Comparison of ENCODE assay signal across 8 cellular contexts in the genomic region with DNA sequence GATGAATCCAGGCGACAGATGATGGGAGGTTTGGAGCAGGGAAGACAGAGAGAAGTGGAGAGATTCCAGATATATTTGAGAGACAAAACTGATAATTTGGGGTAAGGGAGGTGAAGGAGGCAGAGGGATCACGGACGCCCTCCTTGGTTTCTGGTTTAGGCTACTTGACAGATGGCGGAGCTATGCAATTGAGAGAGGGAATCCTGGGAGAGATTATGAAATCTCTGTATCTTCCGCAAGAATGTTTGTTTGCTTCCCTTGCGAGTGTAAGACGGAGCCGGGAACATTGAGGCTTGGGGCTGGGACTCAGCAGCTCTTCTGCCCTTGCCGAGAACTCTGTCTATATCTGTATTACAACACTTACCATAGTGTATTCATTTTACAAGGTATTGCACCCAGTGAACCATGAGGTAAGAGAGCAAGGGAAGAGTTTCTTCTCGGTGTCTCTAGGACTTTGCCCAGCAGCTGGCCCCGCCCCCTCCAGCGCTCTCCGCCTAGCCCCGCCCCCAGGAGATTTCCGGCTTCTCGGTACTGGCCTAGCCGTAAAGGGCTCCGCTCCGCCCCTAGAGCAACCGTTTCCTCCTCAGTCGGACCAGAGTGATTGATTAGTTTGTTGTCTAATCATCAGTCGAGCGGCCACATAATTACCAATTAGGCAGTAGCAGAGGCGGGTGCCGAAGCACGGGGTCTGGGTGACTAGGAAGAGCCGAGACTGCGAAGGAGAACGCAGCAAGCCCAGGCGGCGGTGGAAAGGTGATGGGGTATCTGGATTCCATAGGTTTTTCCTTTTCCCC. TPM values are rescaled to one million over a fixed set of nuclear protein-coding genes. Genes with fewer than 3 reads are reported as not detected.
DNase-seq lines count a peak whose midpoint lies in the region; ATAC-seq and TF ChIP-seq lines count a peak whose summit lies in the region.

A gene with protein sequence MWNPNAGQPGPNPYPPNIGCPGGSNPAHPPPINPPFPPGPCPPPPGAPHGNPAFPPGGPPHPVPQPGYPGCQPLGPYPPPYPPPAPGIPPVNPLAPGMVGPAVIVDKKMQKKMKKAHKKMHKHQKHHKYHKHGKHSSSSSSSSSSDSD (plus strand): TSS at position 695 of the 794 bp plus-strand sequence. CDS start 981 bp downstream, outside the sequence.

- POLR2A ChIA-PET in RWPE1 (lab: Yijun Ruan, JAX; ENCODE audit: low non-redundant PET) = interaction anchor here (0.6 to 1.0 kb wide), 3 partner anchors 17 to 62 kb away, joined by 5 to 9 read pairs (median 6); no protein-coding TSS in a partner anchor
- POLR2A ChIA-PET in naive thymus-derived CD8-positive, alpha-beta T cell (lab: Charles Lee) = interaction anchor here (0.7 to 3.2 kb wide), 19 partner anchors 9 to 435 kb away, joined by 3 to 37 read pairs (median 5); a partner anchor contains a TSS

- peak; percentile 100 for DNase-seq in EH (ENCODE audit: low read depth)
- DNase-seq in GOT3 (lab: John Stamatoyannopoulos, UW) = peak; percentile 93
- peak; percentile 98 for DNase-seq in LNCaP clone FGC (ENCODE audit: low read depth)
- peak; percentile 98 for DNase-seq in RWPE1 (ENCODE audit: low spot score)
- DNase-seq in fibroblast of lung (ENCODE audit: low read depth in 2 of 2) = peak; percentile 99
- peak; percentile 90 to 99 (median 97) for DNase-seq in naive thymus-derived CD8-positive, alpha-beta T cell
- DNase-seq in stimulated activated naive CD4-positive, alpha-beta T cell (lab: John Stamatoyannopoulos, UW) = peak; percentile 92 to 98 (median 97)

- CTCF ChIA-PET in RWPE1 (lab: Yijun Ruan, JAX) = no interaction called here

- peak within 1 kb of the TSS; percentile 74 for H3K9ac ChIP-seq in fibroblast of lung (ENCODE audit: insufficient read depth, low read length)

- H3K4me1 ChIP-seq in fibroblast of lung (ENCODE audit: control insufficient read depth, extremely low read depth, insufficient read depth, low read length) = peaks cover 6% of the 10 kb centered on the region

- H3K36me3 ChIP-seq in fibroblast of lung (ENCODE audit: control insufficient read depth, insufficient read depth, low read length) = no peaks in the 10 kb centered on the region

- peaks cover 17% of the 10 kb centered on the region for H3K79me2 ChIP-seq in fibroblast of lung (ENCODE audit: control insufficient read depth, insufficient read depth, low read length)

- H3K36me3 Mint-ChIP-seq in activated T-helper 17 cell treated with anti-CD3 and anti-CD28 coated beads, Interleukin-2, amount 50 U/mL, for 72 hours (ENCODE audit: low read depth) = peaks cover 49% of the 10 kb centered on the region
- peaks cover 0 to 32% (median 0%) of the 10 kb centered on the region in 3 donors for H3K36me3 Mint-ChIP-seq in naive thymus-derived CD8-positive, alpha-beta T cell

- H3K27ac ChIP-seq in RWPE1 (peak within 1 kb of the TSS; percentile 94), fibroblast of lung (ENCODE audit: insufficient read depth, low read length) (peak within 1 kb of the TSS; percentile 87)

- peak; percentile 99 for ATAC-seq in activated T-helper 17 cell treated with anti-CD3 and anti-CD28 coated beads, Interleukin-2, amount 50 U/mL, for 72 hours (replicated peaks)
- peak; percentile 98 for ATAC-seq in naive thymus-derived CD8-positive, alpha-beta T cell

- peaks cover 15% of the 10 kb centered on the region for H3K4me1 Mint-ChIP-seq in activated T-helper 17 cell treated with anti-CD3 and anti-CD28 coated beads, Interleukin-2, amount 50 U/mL, for 72 hours
- H3K4me1 Mint-ChIP-seq in naive thymus-derived CD8-positive, alpha-beta T cell = peaks cover 17 to 48% (median 44%) of the 10 kb centered on the region in 4 donors

- H3K4me3 ChIP-seq in LNCaP clone FGC (ENCODE audit: low read depth, low read length) = peak within 1 kb of the TSS; percentile 91
- peak within 1 kb of the TSS; percentile 96 to 99 (median 98) for H3K4me3 ChIP-seq in fibroblast of lung (replicated peaks in 1 of 4; ENCODE audit: control extremely low read depth in 1 of 4, insufficient read depth in 1 of 4, low read depth in 3 of 4, low read length in 4 of 4)

- no peaks in the 10 kb centered on the region for H3K27me3 Mint-ChIP-seq in activated T-helper 17 cell treated with anti-CD3 and anti-CD28 coated beads, Interleukin-2, amount 50 U/mL, for 72 hours
- no peaks in the 10 kb centered on the region for H3K27me3 Mint-ChIP-seq in naive thymus-derived CD8-positive, alpha-beta T cell

- H3K9me3 Mint-ChIP-seq in activated T-helper 17 cell treated with anti-CD3 and anti-CD28 coated beads, Interleukin-2, amount 50 U/mL, for 72 hours = no peaks in the 10 kb centered on the region
- H3K9me3 Mint-ChIP-seq in naive thymus-derived CD8-positive, alpha-beta T cell = no peaks in the 10 kb centered on the region

- TF ChIP-seq CTCF in LNCaP clone FGC (IDR thresholded peaks at IDR 0.05; ENCODE audit: control insufficient read depth, extremely low read depth, insufficient read depth) (no peak), RWPE1 (conservative IDR thresholded peaks at IDR 0.05; ENCODE audit: low read depth) (no peak), fibroblast of lung (conservative IDR thresholded peaks at IDR 0.05 in 1 of 2, IDR thresholded peaks at IDR 0.05 in 1 of 2; ENCODE audit: low read depth in 1 of 2, low read length in 2 of 2) (no peak)

- no peaks in the 10 kb centered on the region for H4K20me1 ChIP-seq in fibroblast of lung (ENCODE audit: control insufficient read depth, extremely low read depth, insufficient read depth, low read length)

- no peaks in the 10 kb centered on the region for H3K27me3 ChIP-seq in fibroblast of lung (ENCODE audit: control insufficient read depth, insufficient read depth, low read length)

- H3K9me3 ChIP-seq in fibroblast of lung (ENCODE audit: control insufficient read depth, insufficient read depth, low read depth, low read length) = no peaks in the 10 kb centered on the region

- H3K27ac Mint-ChIP-seq in activated T-helper 17 cell treated with anti-CD3 and anti-CD28 coated beads, Interleukin-2, amount 50 U/mL, for 72 hours = peak within 1 kb of the TSS; percentile 96
- peak within 1 kb of the TSS; percentile 90 to 99 (median 96) for H3K27ac Mint-ChIP-seq in naive thymus-derived CD8-positive, alpha-beta T cell

- H3K4me2 ChIP-seq in fibroblast of lung (ENCODE audit: extremely low read depth, insufficient read depth, low read length) = peak within 1 kb of the TSS; percentile 94

- H3K4me3 Mint-ChIP-seq in activated T-helper 17 cell treated with anti-CD3 and anti-CD28 coated beads, Interleukin-2, amount 50 U/mL, for 72 hours = peak within 1 kb of the TSS; percentile 97
- H3K4me3 Mint-ChIP-seq in naive thymus-derived CD8-positive, alpha-beta T cell = peak within 1 kb of the TSS; percentile 90 to 100 (median 96)

- H2AFZ ChIP-seq in fibroblast of lung (ENCODE audit: low read length) = peak within 1 kb of the TSS; percentile 69

RNA-seq across cellular contexts. Expression of the gene that starts here (rescaled TPM):
- total RNA-seq in activated T-helper 17 cell treated with anti-CD3 and anti-CD28 coated beads, Interleukin-2, amount 50 U/mL, for 72 hours = 100 to 1,000 TPM; 193 to 216 TPM
- total RNA-seq in fibroblast of lung = 30.3 and 48.1 TPM in 2 replicates
- polyA plus RNA-seq in fibroblast of lung = 114 and 157 TPM in 2 replicates
- 231 and 250 TPM in 2 replicates for polyA plus RNA-seq in fibroblast of lung (2012)
- 139 and 250 TPM in 2 replicates for polyA minus RNA-seq in fibroblast of lung (ENCODE audit: low replicate concordance)
- 100 to 1,000 TPM; 215 to 217 TPM for total RNA-seq in naive thymus-derived CD8-positive, alpha-beta T cell
- polyA plus RNA-seq in naive thymus-derived CD8-positive, alpha-beta T cell = 100 to 1,000 TPM; 513 to 535 (median 534) TPM

Comparison
In these comparisons a context has a peak if more than half of its experiments do, and no peak if none do; other contexts are left out.
1. Peak in every context shown above with its lines: DNase-seq, ATAC-seq, H3K4me3 ChIP-seq and H3K27ac ChIP-seq.